In the genomic region with DNA sequence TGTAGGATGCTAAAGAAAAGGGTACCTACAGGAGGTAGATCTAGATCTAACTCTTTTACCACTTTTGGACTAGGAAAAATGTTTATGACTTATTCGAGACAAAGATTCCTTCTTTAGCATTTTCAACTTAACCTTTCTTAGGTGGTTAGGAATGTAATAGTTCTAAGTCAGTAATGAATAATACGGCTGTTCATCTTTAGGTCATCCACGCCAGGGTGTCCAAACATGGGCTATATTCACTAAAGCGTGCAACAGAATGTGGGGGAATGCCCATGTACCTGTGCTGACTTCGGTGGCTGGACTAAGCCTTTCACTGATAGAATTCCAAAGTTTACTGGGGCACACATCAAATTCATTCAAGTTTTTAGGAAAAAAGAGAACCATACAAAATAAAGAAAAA, we compare ENCODE assay signal across 1 cellular context.
TF ChIP-seq lines count a peak whose summit lies in the region.

No MANE protein-coding gene starts in this region.

TF ChIP-seq in GM23338, 12 proteins besides CTCF, POLR2A, EP300 and RAD21 (continued from another document):
- TF ChIP-seq ZNF462 (CRISPR knock-in tag; IDR thresholded peaks at IDR 0.05) (no peak), POLR2AphosphoS5 (IDR thresholded peaks at IDR 0.05; ENCODE audit: low read depth) (no peak)
